ENCODE assay signal across 8 cellular contexts in the genomic region with DNA sequence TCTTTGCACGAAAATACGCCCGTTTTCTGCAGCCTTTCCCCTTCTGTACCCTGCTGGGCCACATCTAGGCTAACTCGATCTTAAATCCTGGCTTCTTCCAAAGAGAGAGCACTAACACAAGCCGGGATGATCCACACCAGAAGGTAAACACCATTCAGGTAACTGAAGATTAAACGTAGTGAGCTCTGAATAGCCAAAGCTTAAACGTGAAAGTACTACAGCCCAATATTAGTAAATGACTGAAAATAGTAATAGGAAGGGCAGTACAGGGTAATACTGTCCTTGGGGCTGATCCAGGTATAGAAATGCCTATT.
DNase-seq lines count a peak whose midpoint lies in the region; ATAC-seq and TF ChIP-seq lines count a peak whose summit lies in the region.

No MANE protein-coding gene starts in this region.

- H3K27me3 ChIP-seq in subcutaneous abdominal adipose tissue (ENCODE audit: control insufficient read depth in 5 of 5, insufficient read depth in 4 of 5, low read length in 5 of 5): no peaks in the 10 kb centered on the region

- H3K9me3 Mint-ChIP-seq in activated naive CD8-positive, alpha-beta T cell (ENCODE audit: low read depth): no peaks in the 10 kb centered on the region

- ATAC-seq in HG03196 (IDR thresholded peaks at IDR 0.05; ENCODE audit: unreplicated experiment): peak; percentile 1
- no peak for ATAC-seq in HG03565 (IDR thresholded peaks at IDR 0.05; ENCODE audit: unreplicated experiment)

- intact Hi-C loops in posterior cingulate gyrus (cut with DNase I): no loop called here

- peaks cover 21% of the 10 kb centered on the region for H3K4me1 Mint-ChIP-seq in activated naive CD8-positive, alpha-beta T cell (ENCODE audit: low read depth)

- POLR2A ChIA-PET in GM10248 (lab: Yijun Ruan, JAX): interaction anchor here (0.8 to 2.3 kb wide), 2 partner anchors 15 to 66 kb away, joined by 3 to 8 read pairs; a partner anchor contains a TSS

- H3K27me3 Mint-ChIP-seq in activated naive CD8-positive, alpha-beta T cell: no peaks in the 10 kb centered on the region

- H3K9me3 ChIP-seq in iPS-18c (ENCODE audit: control insufficient read depth, insufficient read depth, low read length): no peaks in the 10 kb centered on the region
- H3K9me3 ChIP-seq in subcutaneous abdominal adipose tissue (ENCODE audit: control insufficient read depth in 5 of 5, low read length in 5 of 5): no peaks in the 10 kb centered on the region

- peak overlapping the region; percentile 77 to 92 (median 84) for H3K9ac ChIP-seq in subcutaneous abdominal adipose tissue (ENCODE audit: low read length in 5 of 5)

- H3K4me3 ChIP-seq in iPS-18c (ENCODE audit: insufficient read depth, low read depth, low read length): peak overlapping the region; percentile 99
- peak overlapping the region; percentile 86 to 98 (median 92) for H3K4me3 ChIP-seq in subcutaneous abdominal adipose tissue (ENCODE audit: low read depth in 1 of 5, low read length in 5 of 5)

- peak overlapping the region; percentile 99 for H3K4me3 Mint-ChIP-seq in activated naive CD8-positive, alpha-beta T cell

- H3K36me3 ChIP-seq in subcutaneous abdominal adipose tissue (ENCODE audit: control insufficient read depth in 5 of 5, insufficient read depth in 5 of 5, low read length in 5 of 5): peaks cover 0 to 29% (median 20%) of the 10 kb centered on the region in 5 donors

- peak overlapping the region; percentile 97 for H3K27ac Mint-ChIP-seq in activated naive CD8-positive, alpha-beta T cell

- H3K4me1 ChIP-seq in subcutaneous abdominal adipose tissue (ENCODE audit: control insufficient read depth in 5 of 5, insufficient read depth in 5 of 5, low read length in 5 of 5): peaks cover 2 to 29% (median 27%) of the 10 kb centered on the region in 5 donors

- peaks cover 7% of the 10 kb centered on the region for H3K36me3 Mint-ChIP-seq in activated naive CD8-positive, alpha-beta T cell

- DNase-seq in DMS 273 treated with DMSO at 0.1 percent for 48 hours (lab: John Stamatoyannopoulos, UW): no peak
- DNase-seq in GM10248 (ENCODE audit: extremely low spot score): no peak
- DNase-seq in posterior cingulate gyrus: no peak

- CTCF ChIA-PET in GM10248 (lab: Yijun Ruan, JAX): interaction anchor here (1.0 to 4.1 kb wide), 6 partner anchors 9 to 114 kb away, joined by 3 to 27 read pairs (median 14); a partner anchor contains a TSS

- peak overlapping the region; percentile 93 for H3K27ac ChIP-seq in subcutaneous abdominal adipose tissue (ENCODE audit: low read depth, low read length)

- no peak for TF ChIP-seq CTCF in GM10248 (IDR thresholded peaks at IDR 0.05; ENCODE audit: control extremely low read depth, extremely low read depth, low read depth, missing control alignments)
